ENCODE assay signal across 27 cellular contexts in genomic region chr15:79102595-79102994, GRCh38. TPM values are rescaled to one million over a fixed set of nuclear protein-coding genes. Genes with fewer than 3 reads are reported as not detected.
"Had no signal": no experiment of that assay in that cellular context is flagged by ENCODE, and none has a peak within 500 bp of the region (broad histone marks: within the 10 kb centered on the region; RNA-seq: fewer than 3 reads in every experiment).

No MANE protein-coding gene starts in this region.

- H3K27ac Mint-ChIP-seq: activated CD4-positive, alpha-beta T cell treated with anti-CD3 and anti-CD28 coated beads, Interleukin-2, amount 10 ng/mL, durations not matched to agents 24 days and 14 days; activated CD8-positive, alpha-beta T cell treated with anti-CD3 and anti-CD28 coated beads for 36 hours; activated naive CD4-positive, alpha-beta T cell treated with anti-CD3 and anti-CD28 coated beads, Interleukin-2, amount 10 ng/mL, durations not matched to agents 7 days and 5 days; activated naive CD8-positive, alpha-beta T cell; activated naive CD8-positive, alpha-beta T cell treated with anti-CD3 and anti-CD28 coated beads, Interleukin-2, amount 50 U/mL, for 24 hours; activated T-cell treated with anti-CD3 and anti-CD28 coated beads, Interleukin-2, amount 50 U/mL, for 24 hours; brain; T-helper 1 cell treated with Interleukin-12 subunit alpha and Interleukin-12 subunit beta and Interleukin-4 antibody, amounts not matched to agents 30 μg/mL and 1 μg/mL, for 36 hours; T-helper 2 cell treated with Interferon-gamma antibody and Interleukin-4, amounts not matched to agents 5 μg/mL and 100 μg/mL, for 36 hours had no signal

- H3K4me3 Mint-ChIP-seq: activated CD4-positive, alpha-beta T cell treated with anti-CD3 and anti-CD28 coated beads, Interleukin-2, amount 10 ng/mL, durations not matched to agents 24 days and 14 days; activated CD8-positive, alpha-beta T cell treated with anti-CD3 and anti-CD28 coated beads for 36 hours; activated naive CD4-positive, alpha-beta T cell treated with anti-CD3 and anti-CD28 coated beads, Interleukin-2, amount 10 ng/mL, durations not matched to agents 7 days and 5 days; activated naive CD8-positive, alpha-beta T cell; activated naive CD8-positive, alpha-beta T cell treated with anti-CD3 and anti-CD28 coated beads, Interleukin-2, amount 50 U/mL, for 24 hours; activated T-cell treated with anti-CD3 and anti-CD28 coated beads, Interleukin-2, amount 50 U/mL, for 24 hours; brain; T-helper 1 cell treated with Interleukin-12 subunit alpha and Interleukin-12 subunit beta and Interleukin-4 antibody, amounts not matched to agents 30 μg/mL and 1 μg/mL, for 36 hours; T-helper 2 cell treated with Interferon-gamma antibody and Interleukin-4, amounts not matched to agents 5 μg/mL and 100 μg/mL, for 36 hours had no signal

- H3K36me3 ChIP-seq: Peyer's patch, SJSA1 had no signal

- H3K9me3 Mint-ChIP-seq: activated CD4-positive, alpha-beta T cell treated with anti-CD3 and anti-CD28 coated beads, Interleukin-2, amount 10 ng/mL, durations not matched to agents 24 days and 14 days; activated CD8-positive, alpha-beta T cell treated with anti-CD3 and anti-CD28 coated beads for 36 hours; activated naive CD4-positive, alpha-beta T cell treated with anti-CD3 and anti-CD28 coated beads, Interleukin-2, amount 10 ng/mL, durations not matched to agents 7 days and 5 days; activated naive CD8-positive, alpha-beta T cell treated with anti-CD3 and anti-CD28 coated beads, Interleukin-2, amount 50 U/mL, for 24 hours; activated T-cell treated with anti-CD3 and anti-CD28 coated beads, Interleukin-2, amount 50 U/mL, for 24 hours; T-helper 1 cell treated with Interleukin-12 subunit alpha and Interleukin-12 subunit beta and Interleukin-4 antibody, amounts not matched to agents 30 μg/mL and 1 μg/mL, for 36 hours; T-helper 2 cell treated with Interferon-gamma antibody and Interleukin-4, amounts not matched to agents 5 μg/mL and 100 μg/mL, for 36 hours had no signal

- H3K4me3 ChIP-seq: Peyer's patch, SJSA1 had no signal

- H3K9me3 ChIP-seq: Peyer's patch, SJSA1, SK-N-SH had no signal

- H3K4me1 ChIP-seq: Peyer's patch, SJSA1 had no signal

- H3K27ac ChIP-seq: KMS-11, Peyer's patch, SJSA1 had no signal

- H3K36me3 Mint-ChIP-seq: activated naive CD4-positive, alpha-beta T cell treated with anti-CD3 and anti-CD28 coated beads, Interleukin-2, amount 10 ng/mL, durations not matched to agents 7 days and 5 days; activated naive CD8-positive, alpha-beta T cell; brain had no signal

- DNase-seq: activated CD4-positive, alpha-beta T cell treated with anti-CD3 and anti-CD28 coated beads, Interleukin-2, amount 10 ng/mL, durations not matched to agents 24 days and 14 days; activated CD4-positive, alpha-beta T cell treated with anti-CD3 and anti-CD28 coated beads, Interleukin-2, amount 50 U/mL, for 4 hours; activated CD8-positive, alpha-beta T cell treated with anti-CD3 and anti-CD28 coated beads for 36 hours; activated naive CD4-positive, alpha-beta T cell treated with anti-CD3 and anti-CD28 coated beads, Interleukin-2, amount 10 ng/mL, durations not matched to agents 7 days and 5 days; activated naive CD8-positive, alpha-beta T cell treated with anti-CD3 and anti-CD28 coated beads, Interleukin-2, amount 50 U/mL, for 24 hours; activated T-cell treated with anti-CD3 and anti-CD28 coated beads, Interleukin-2, amount 50 U/mL, for 24 hours; anterior cingulate cortex; MM.1S; NCI-H1092; NCI-H1436 treated with DMSO at 0.1 percent for 48 hours; NCI-H1694 treated with DMSO at 0.1 percent for 48 hours; NCI-H2029; NCI-H510A; NCI-H526; NCI-H748 treated with DMSO at 0.1 percent for 48 hours; NK-92 treated with Interleukin-12 subunit alpha and Interleukin-12 subunit beta, amount 100 ng/mL, for 24 hours; PC-3; RPMI8226; SHP77 treated with DMSO at 0.1 percent for 48 hours; SK-N-SH had no signal

- ATAC-seq: activated CD8-positive, alpha-beta T cell treated with anti-CD3 and anti-CD28 coated beads for 36 hours; activated naive CD8-positive, alpha-beta T cell treated with anti-CD3 and anti-CD28 coated beads, Interleukin-2, amount 50 U/mL, for 24 hours; PC-3 had no signal

- H3K4me1 Mint-ChIP-seq: activated naive CD4-positive, alpha-beta T cell treated with anti-CD3 and anti-CD28 coated beads, Interleukin-2, amount 10 ng/mL, durations not matched to agents 7 days and 5 days; brain had no signal

- H3K27me3 ChIP-seq: Peyer's patch, SJSA1 had no signal

RNA-seq across cellular contexts. Expression of gene RASGRF1, which starts 12.0 kb away (rescaled TPM):
- total RNA-seq: activated CD4-positive, alpha-beta T cell treated with anti-CD3 and anti-CD28 coated beads, Interleukin-2, amount 10 ng/mL, durations not matched to agents 24 days and 14 days; activated CD8-positive, alpha-beta T cell treated with anti-CD3 and anti-CD28 coated beads for 36 hours; PC-3 had no signal
